In genomic region chr22:46738961-46739870, GRCh38 we compare ENCODE assay signal across 8 cellular contexts. TPM values are rescaled to one million over a fixed set of nuclear protein-coding genes. Genes with fewer than 3 reads are reported as not detected.
A peak's percentile ranks its signal among the peaks of the same experiment; 100 is the strongest.
DNase-seq lines count a peak whose midpoint lies in the region; ATAC-seq, FAIRE-seq and TF ChIP-seq lines count a peak whose summit lies in the region.

No MANE protein-coding gene starts in this region.

- H3K4me1 ChIP-seq in CD4-positive, CD25-positive, alpha-beta regulatory T cell (ENCODE audit: control insufficient read depth, insufficient read depth, low read length, poor library complexity, severe bottlenecking) = peaks cover 40% of the 10 kb centered on the region
- H3K4me1 ChIP-seq in keratinocyte (ENCODE audit: control insufficient read depth, extremely low read depth, insufficient read depth, low read length) = peaks cover 26% of the 10 kb centered on the region

- H3K27ac ChIP-seq in CD4-positive, CD25-positive, alpha-beta regulatory T cell (ENCODE audit: insufficient read depth, low read length, poor library complexity, severe bottlenecking) = peak overlapping the region; percentile 84
- H3K27ac ChIP-seq in brain microvascular endothelial cell (no peak overlapping the region), keratinocyte (ENCODE audit: control insufficient read depth, insufficient read depth, low read length) (peak overlapping the region; percentile 76)

- peak overlapping the region; percentile 95 for H3K4me2 ChIP-seq in keratinocyte (ENCODE audit: control insufficient read depth, extremely low read depth, insufficient read depth, low read depth, low read length)

- H3K4me3 Mint-ChIP-seq in CD4-positive, CD25-positive, alpha-beta regulatory T cell = peak overlapping the region; percentile 91 to 97 (median 93)

- peak; percentile 87 for FAIRE-seq in keratinocyte (lab: Jason Lieb, UNC)

- H3K9ac ChIP-seq in keratinocyte (ENCODE audit: control insufficient read depth, extremely low read depth, insufficient read depth, low read length) = peak overlapping the region; percentile 76

- no peaks in the 10 kb centered on the region for H3K9me3 ChIP-seq in CD4-positive, CD25-positive, alpha-beta regulatory T cell (ENCODE audit: control insufficient read depth in 2 of 2, low read length in 2 of 2)
- no peaks in the 10 kb centered on the region for H3K9me3 ChIP-seq in keratinocyte (ENCODE audit: control insufficient read depth, low read depth, low read length)

- H3K27me3 Mint-ChIP-seq in CD4-positive, CD25-positive, alpha-beta regulatory T cell = peaks cover 8% of the 10 kb centered on the region

- no peaks in the 10 kb centered on the region for H4K20me1 ChIP-seq in keratinocyte (ENCODE audit: control insufficient read depth, extremely low read depth, insufficient read depth, low read length)

- TF ChIP-seq CTCF in brain microvascular endothelial cell (IDR thresholded peaks at IDR 0.05; ENCODE audit: low read depth, low read length, missing control alignments) (peak; percentile 41), keratinocyte (optimal IDR thresholded peaks at IDR 0.05 in 1 of 3, IDR thresholded peaks at IDR 0.05 in 1 of 3, conservative IDR thresholded peaks at IDR 0.05 in 1 of 3; ENCODE audit: extremely low read depth in 1 of 3, insufficient read depth in 2 of 3, low read length in 3 of 3) (peak; percentile 61 to 86 (median 71))

- DNase-seq in CD4-positive, CD25-positive, alpha-beta regulatory T cell = peak; percentile 53 to 81 (median 76)
- DNase-seq in HT-29 (ENCODE audit: low spot score) (peak; percentile 70), SW480 (ENCODE audit: low spot score) (peak; percentile 93), brain microvascular endothelial cell (peak; percentile 69), keratinocyte (ENCODE audit: low read depth, low spot score) (peak; percentile 75)
- DNase-seq in stimulated activated CD8-positive, alpha-beta memory T cell treated with anti-CD3 and anti-CD28 coated beads, Interleukin-4, amount 100 ng/mL, for 24 hours (ENCODE audit: low read depth) = peak; percentile 63

- dilution Hi-C loops in keratinocyte (cut with MboI; ENCODE audit: extremely low pct_ligation_motif_present, low sequenced_read_pairs) = no loop called here

- peaks cover 5 to 40% (median 27%) of the 10 kb centered on the region in 4 donors for H3K4me1 Mint-ChIP-seq in CD4-positive, CD25-positive, alpha-beta regulatory T cell

- H3K4me3 ChIP-seq in CD4-positive, CD25-positive, alpha-beta regulatory T cell (ENCODE audit: low read depth, low read length) = peak overlapping the region; percentile 54
- peak overlapping the region; percentile 67 for H3K4me3 ChIP-seq in brain microvascular endothelial cell (ENCODE audit: low read depth, low read length)
- peak overlapping the region; percentile 60 to 68 (median 63) for H3K4me3 ChIP-seq in keratinocyte (ENCODE audit: control insufficient read depth in 2 of 3, extremely low read depth in 1 of 3, insufficient read depth in 2 of 3, low read depth in 1 of 3, low read length in 3 of 3)

- peaks cover 6% of the 10 kb centered on the region for H3K36me3 Mint-ChIP-seq in CD4-positive, CD25-positive, alpha-beta regulatory T cell

- peak overlapping the region; percentile 83 to 94 (median 88) for H3K27ac Mint-ChIP-seq in CD4-positive, CD25-positive, alpha-beta regulatory T cell

- peak; percentile 36 to 76 for ATAC-seq in CD4-positive, CD25-positive, alpha-beta regulatory T cell (ENCODE audit: low read depth in 2 of 2)
- no peak for ATAC-seq in HG03342 (IDR thresholded peaks at IDR 0.05; ENCODE audit: unreplicated experiment)
- no peak for ATAC-seq in HG03378 (IDR thresholded peaks at IDR 0.05; ENCODE audit: unreplicated experiment)

- peaks cover 0 to 4% (median 0%) of the 10 kb centered on the region in 7 donors for H3K9me3 Mint-ChIP-seq in CD4-positive, CD25-positive, alpha-beta regulatory T cell

- H3K79me2 ChIP-seq in keratinocyte (ENCODE audit: control insufficient read depth, insufficient read depth, low read length) = peaks cover 20% of the 10 kb centered on the region

- H3K36me3 ChIP-seq in CD4-positive, CD25-positive, alpha-beta regulatory T cell (ENCODE audit: control insufficient read depth, insufficient read depth, low read length) = no peaks in the 10 kb centered on the region
- H3K36me3 ChIP-seq in brain microvascular endothelial cell (replicated peaks) = no peaks in the 10 kb centered on the region
- no peaks in the 10 kb centered on the region for H3K36me3 ChIP-seq in keratinocyte (ENCODE audit: control insufficient read depth in 2 of 2, extremely low read depth in 1 of 2, insufficient read depth in 2 of 2, low read length in 2 of 2)

- no peaks in the 10 kb centered on the region for H3K9me1 ChIP-seq in keratinocyte (ENCODE audit: control insufficient read depth, extremely low read depth, insufficient read depth, low read length)

- in situ Hi-C loops in brain microvascular endothelial cell (cut with HindIII; ENCODE audit: low pct_ligation_motif_present, low sequenced_read_pairs) = no loop called here

- peak overlapping the region; percentile 61 for H2AFZ ChIP-seq in keratinocyte (ENCODE audit: control insufficient read depth, low read length)

- H3K27me3 ChIP-seq in CD4-positive, CD25-positive, alpha-beta regulatory T cell (ENCODE audit: control insufficient read depth, insufficient read depth, low read length) = no peaks in the 10 kb centered on the region
- H3K27me3 ChIP-seq in brain microvascular endothelial cell (replicated peaks) (no peaks in the 10 kb centered on the region), keratinocyte (ENCODE audit: control insufficient read depth, extremely low read depth, insufficient read depth, low read length) (no peaks in the 10 kb centered on the region)

RNA-seq across cellular contexts. Expression of gene CERK, which starts 1.2 kb away (rescaled TPM):
- total RNA-seq in CD4-positive, CD25-positive, alpha-beta regulatory T cell = 105 TPM
- 10 to 100 TPM; 75.5 to 94.3 (median 81.5) TPM for polyA plus RNA-seq in CD4-positive, CD25-positive, alpha-beta regulatory T cell
- total RNA-seq in HT-29 (2014; rRNA removed; shearing (Covaris generic)) = 17.1 and 18.6 TPM in 2 replicates
- polyA plus RNA-seq in keratinocyte = 11.7 to 12.7 TPM (median 11.9 TPM) in 3 replicates
- polyA plus RNA-seq in keratinocyte (2011; ENCODE audit: low read depth) = 10.3 TPM
- polyA plus RNA-seq in keratinocyte (2011; cell fraction: cytosol; rRNA removed) = 7.9 and 9.0 TPM in 2 replicates
- polyA plus RNA-seq in keratinocyte (2011; cell fraction: nucleus; rRNA removed) = 8.3 and 9.7 TPM in 2 replicates
- 11.7 and 12.5 TPM in 2 replicates for polyA plus RNA-seq in keratinocyte (2012; ENCODE audit: low replicate concordance)
- polyA minus RNA-seq in keratinocyte = 19.9 to 24.0 TPM (median 20.7 TPM) in 3 replicates
- 20.1 TPM for polyA minus RNA-seq in keratinocyte (2011; cell fraction: cytosol; rRNA and poly(A)+ RNA removed)
- polyA minus RNA-seq in keratinocyte (2011; cell fraction: nucleus; rRNA and poly(A)+ RNA removed) = 7.1 and 9.8 TPM in 2 replicates

RNA-seq across cellular contexts. Expression of gene TBC1D22A, which starts 23.2 kb away (rescaled TPM):
- total RNA-seq in CD4-positive, CD25-positive, alpha-beta regulatory T cell = 42.5 TPM
- 10 to 100 TPM; 19.8 to 34.0 (median 23.0) TPM for polyA plus RNA-seq in CD4-positive, CD25-positive, alpha-beta regulatory T cell
- total RNA-seq in HT-29 (2014; rRNA removed; shearing (Covaris generic)) = 13.5 and 23.9 TPM in 2 replicates
- 17.7 to 22.7 TPM (median 20.9 TPM) in 3 replicates for polyA plus RNA-seq in keratinocyte
- polyA plus RNA-seq in keratinocyte (2011; ENCODE audit: low read depth) = 25.3 TPM
- 20.4 and 25.8 TPM in 2 replicates for polyA plus RNA-seq in keratinocyte (2011; cell fraction: cytosol; rRNA removed)
- 16.9 and 19.1 TPM in 2 replicates for polyA plus RNA-seq in keratinocyte (2011; cell fraction: nucleus; rRNA removed)
- 15.0 and 23.9 TPM in 2 replicates for polyA plus RNA-seq in keratinocyte (2012; ENCODE audit: low replicate concordance)
- 14.2 to 21.3 TPM (median 14.7 TPM) in 3 replicates for polyA minus RNA-seq in keratinocyte
- polyA minus RNA-seq in keratinocyte (2011; cell fraction: cytosol; rRNA and poly(A)+ RNA removed) = 19.6 TPM
- polyA minus RNA-seq in keratinocyte (2011; cell fraction: nucleus; rRNA and poly(A)+ RNA removed) = 11.9 and 20.6 TPM in 2 replicates

Comparison
In these comparisons a context has a peak if more than half of its experiments do, and no peak if none do; other contexts are left out.
1. ATAC-seq: peak in CD4-positive, CD25-positive, alpha-beta regulatory T cell (2 of 2); none in HG03342 (single experiment) and HG03378 (single experiment).
2. Peak in every context shown above with its lines, with median percentiles within 50 percentile points of each other: DNase-seq and H3K4me3 ChIP-seq.